ENCODE assay signal across 20 cellular contexts in genomic region chr3:63990204-63990603, GRCh38. TPM values are rescaled to one million over a fixed set of nuclear protein-coding genes. Genes with fewer than 3 reads are reported as not detected.
DNase-seq lines count a peak whose midpoint lies in the region; ATAC-seq and TF ChIP-seq lines count a peak whose summit lies in the region.
"Had no signal": no experiment of that assay in that cellular context is flagged by ENCODE, and none has a peak within 500 bp of the region (broad histone marks: within the 10 kb centered on the region; RNA-seq: fewer than 3 reads in every experiment).

No MANE protein-coding gene starts in this region.

- H3K4me3 Mint-ChIP-seq in activated CD4-positive, alpha-beta T cell treated with anti-CD3 and anti-CD28 coated beads for 36 hours, result no peak overlapping the region
- H3K4me3 Mint-ChIP-seq in CD4-positive, alpha-beta T cell, result no peak overlapping the region
- no peak overlapping the region for H3K4me3 Mint-ChIP-seq in natural killer cell treated with Interleukin-12 subunit alpha and Interleukin-12 subunit beta and Interleukin-15 and Interleukin-18, amount 100 ng/mL, for 72 hours
- H3K4me3 Mint-ChIP-seq: B cell; CD8-positive, alpha-beta T cell; GM23338 had no signal

- H3K36me3 Mint-ChIP-seq in activated CD4-positive, alpha-beta T cell treated with anti-CD3 and anti-CD28 coated beads for 36 hours (ENCODE audit: low read depth), result peaks cover 59% of the 10 kb centered on the region
- peaks cover 96% of the 10 kb centered on the region for H3K36me3 Mint-ChIP-seq in CD4-positive, alpha-beta T cell (ENCODE audit: low read depth)
- peaks cover 28% of the 10 kb centered on the region for H3K36me3 Mint-ChIP-seq in natural killer cell treated with Interleukin-12 subunit alpha and Interleukin-12 subunit beta and Interleukin-15 and Interleukin-18, amount 100 ng/mL, for 72 hours

- peaks cover 26% of the 10 kb centered on the region for H3K4me1 Mint-ChIP-seq in activated CD4-positive, alpha-beta T cell treated with anti-CD3 and anti-CD28 coated beads for 36 hours
- H3K4me1 Mint-ChIP-seq in CD4-positive, alpha-beta T cell (ENCODE audit: low read depth), result peaks cover 68% of the 10 kb centered on the region
- peaks cover 15 to 29% of the 10 kb centered on the region in 2 donors for H3K4me1 Mint-ChIP-seq in natural killer cell treated with Interleukin-12 subunit alpha and Interleukin-12 subunit beta and Interleukin-15 and Interleukin-18, amount 100 ng/mL, for 72 hours (ENCODE audit: low read depth in 2 of 2)
- H3K4me1 Mint-ChIP-seq: B cell had no signal

- no peaks in the 10 kb centered on the region for H3K27me3 ChIP-seq in CD4-positive, alpha-beta T cell (ENCODE audit: control insufficient read depth, insufficient read depth, low read length)
- no peaks in the 10 kb centered on the region for H3K27me3 ChIP-seq in heart right ventricle

- H3K27me3 Mint-ChIP-seq in activated CD4-positive, alpha-beta T cell treated with anti-CD3 and anti-CD28 coated beads for 36 hours, result no peaks in the 10 kb centered on the region
- no peaks in the 10 kb centered on the region for H3K27me3 Mint-ChIP-seq in CD4-positive, alpha-beta T cell
- no peaks in the 10 kb centered on the region for H3K27me3 Mint-ChIP-seq in natural killer cell treated with Interleukin-12 subunit alpha and Interleukin-12 subunit beta and Interleukin-15 and Interleukin-18, amount 100 ng/mL, for 72 hours
- H3K27me3 Mint-ChIP-seq: B cell had no signal

- H3K9me3 Mint-ChIP-seq in activated CD4-positive, alpha-beta T cell treated with anti-CD3 and anti-CD28 coated beads for 36 hours (ENCODE audit: low read depth), result no peaks in the 10 kb centered on the region
- no peaks in the 10 kb centered on the region for H3K9me3 Mint-ChIP-seq in CD4-positive, alpha-beta T cell
- H3K9me3 Mint-ChIP-seq in natural killer cell treated with Interleukin-12 subunit alpha and Interleukin-12 subunit beta and Interleukin-15 and Interleukin-18, amount 100 ng/mL, for 72 hours, result no peaks in the 10 kb centered on the region
- H3K9me3 Mint-ChIP-seq: CD8-positive, alpha-beta T cell; GM23338 had no signal

- no peaks in the 10 kb centered on the region for H3K9me3 ChIP-seq in CD4-positive, alpha-beta T cell (ENCODE audit: control insufficient read depth, low read length)
- H3K9me3 ChIP-seq in heart right ventricle, result no peaks in the 10 kb centered on the region

- H3K4me3 ChIP-seq in heart right ventricle, result no peak overlapping the region
- H3K4me3 ChIP-seq: GM23338, K562 had no signal

- 94 to 95% methylated on average over 14 of the region's 14 CpGs for WGBS in heart right ventricle, 2 donors

- no peak for DNase-seq in activated CD4-positive, alpha-beta T cell treated with anti-CD3 and anti-CD28 coated beads for 36 hours
- DNase-seq in activated CD4-positive, alpha-beta T cell treated with anti-CD3 and anti-CD28 coated beads, Interleukin-2, amount 50 U/mL, for 4 hours, result no peak
- DNase-seq in CD4-positive, alpha-beta T cell, result no peak
- no peak for DNase-seq in caudate nucleus (lab: John Stamatoyannopoulos, UW)
- DNase-seq in natural killer cell treated with Interleukin-12 subunit alpha and Interleukin-12 subunit beta and Interleukin-15 and Interleukin-18, amount 100 ng/mL, for 72 hours (ENCODE audit: low spot score), result no peak
- no peak for DNase-seq in heart right ventricle
- DNase-seq in stimulated activated CD4-positive, alpha-beta T cell treated with anti-CD3 and anti-CD28 coated beads, Interleukin-15, amount 100 ng/mL, for 24 hours, result no peak
- DNase-seq: CD8-positive, alpha-beta T cell; DMS79 treated with DMSO at 0.1 percent for 48 hours; NCI-H1417; NCI-H1930; NCI-H2171 treated with DMSO at 0.1 percent for 48 hours; NCI-H446 treated with DMSO at 0.1 percent for 48 hours; NK-92 treated with Interleukin-12 subunit alpha and Interleukin-12 subunit beta, amount 100 ng/mL, for 24 hours had no signal

- H3K36me3 ChIP-seq in heart right ventricle, result peaks cover 0 to 100% (median 52%) of the 10 kb centered on the region in 9 donors

- H3K4me1 ChIP-seq in heart right ventricle, result peaks cover 0 to 11% (median 6%) of the 10 kb centered on the region in 9 donors

- no peak for TF ChIP-seq CTCF in CD4-positive, alpha-beta T cell (IDR thresholded peaks at IDR 0.05)
- TF ChIP-seq CTCF in heart right ventricle (IDR thresholded peaks at IDR 0.05), result no peak

- CTCF ChIA-PET in activated CD4-positive, alpha-beta T cell treated with anti-CD3 and anti-CD28 coated beads for 36 hours (lab: Charles Lee), result interaction anchor here (0.9 to 7.8 kb wide), 4 partner anchors 12 to 34 kb away, joined by 3 to 79 read pairs (median 8); no protein-coding TSS in a partner anchor
- CTCF ChIA-PET in CD4-positive, alpha-beta T cell (lab: Charles Lee), result interaction anchor here (1.2 to 2.6 kb wide), 2 partner anchors 28 to 33 kb away, joined by 3 to 8 read pairs; partner anchors contain the start of gene PSMD6

- no peak overlapping the region for H3K27ac ChIP-seq in CD4-positive, alpha-beta T cell (ENCODE audit: low read depth, low read length)
- H3K27ac ChIP-seq in caudate nucleus (ENCODE audit: low read depth, low read length) (peak overlapping the region; percentile 8), heart right ventricle (no peak overlapping the region)
- H3K27ac ChIP-seq: 22Rv1 had no signal

- ATAC-seq in activated CD4-positive, alpha-beta T cell treated with anti-CD3 and anti-CD28 coated beads for 36 hours, result no peak
- ATAC-seq in CD4-positive, alpha-beta T cell (ENCODE audit: poor library complexity), result no peak
- no peak for ATAC-seq in natural killer cell treated with Interleukin-12 subunit alpha and Interleukin-12 subunit beta and Interleukin-15 and Interleukin-18, amount 100 ng/mL, for 72 hours
- no peak for ATAC-seq in HG02678 (IDR thresholded peaks at IDR 0.05; ENCODE audit: unreplicated experiment)
- ATAC-seq in heart right ventricle, result no peak
- ATAC-seq: CD8-positive, alpha-beta T cell; GM23338; HCT116; K562 had no signal

- intact Hi-C loops in activated CD4-positive, alpha-beta T cell treated with anti-CD3 and anti-CD28 coated beads for 36 hours (cut with DNase I, micrococcal nuclease), result no loop called here
- intact Hi-C loops in CD4-positive, alpha-beta T cell (cut with DNase I, micrococcal nuclease), result no loop called here
- intact Hi-C loops in heart right ventricle (cut with DNase I), result loop anchor here in 8 of 10 donors (5.0 to 10.0 kb wide), 9 partner anchors 33 to 645 kb away; partner anchors contain the start of genes SCAANT1 (in 6 of the 8), ATXN7 (in 4 of the 8) and THOC7 (in 4 of the 8)

- POLR2A ChIA-PET in activated CD4-positive, alpha-beta T cell treated with anti-CD3 and anti-CD28 coated beads for 36 hours (lab: Charles Lee), result no interaction called here
- POLR2A ChIA-PET in CD4-positive, alpha-beta T cell (lab: Charles Lee), result interaction anchor here (0.9 to 7.5 kb wide), 3 partner anchors 11 to 39 kb away, joined by 3 to 39 read pairs (median 24); no protein-coding TSS in a partner anchor

- H3K27ac Mint-ChIP-seq in activated CD4-positive, alpha-beta T cell treated with anti-CD3 and anti-CD28 coated beads for 36 hours, result peak overlapping the region; percentile 78
- peak overlapping the region; percentile 83 for H3K27ac Mint-ChIP-seq in CD4-positive, alpha-beta T cell
- peak overlapping the region; percentile 28 to 58 for H3K27ac Mint-ChIP-seq in natural killer cell treated with Interleukin-12 subunit alpha and Interleukin-12 subunit beta and Interleukin-15 and Interleukin-18, amount 100 ng/mL, for 72 hours
- H3K27ac Mint-ChIP-seq: GM23338 had no signal

RNA-seq across cellular contexts. Expression of gene PSMD6, which starts 33.1 kb away (rescaled TPM):
- total RNA-seq in activated CD4-positive, alpha-beta T cell treated with anti-CD3 and anti-CD28 coated beads for 36 hours, result 100 to 1,000 TPM; 109 to 117 TPM
- 100 to 1,000 TPM; 119 to 126 TPM for total RNA-seq in CD4-positive, alpha-beta T cell
- total RNA-seq in natural killer cell treated with Interleukin-12 subunit alpha and Interleukin-12 subunit beta and Interleukin-15 and Interleukin-18, amount 100 ng/mL, for 72 hours, result 10 to 100 TPM; 82.7 to 95.7 TPM
- total RNA-seq in heart right ventricle, result 100 to 1,000 TPM in 1 of 10 donors, 10 to 100 TPM in 9; 76.6 to 103 (median 87.5) TPM
- polyA plus RNA-seq in heart right ventricle, result 10 to 100 TPM; 39.0 to 85.3 TPM

Comparison
In these comparisons a context has a peak if more than half of its experiments do, and no peak if none do; other contexts are left out.
1. intact Hi-C loops: an anchor here in heart right ventricle (5.0 to 10.0 kb wide); none called in activated CD4-positive, alpha-beta T cell treated with anti-CD3 and anti-CD28 coated beads for 36 hours and CD4-positive, alpha-beta T cell.